Comparison of ENCODE assay signal across 1 cellular context in genomic region chr16:67845291-67846062, GRCh38.
TF ChIP-seq lines count a peak whose summit lies in the region.

No MANE protein-coding gene starts in this region.

TF ChIP-seq in liver, 16 proteins besides CTCF, POLR2A, EP300 and RAD21 (continued from another document):
- TF ChIP-seq ZBTB33 (IDR thresholded peaks at IDR 0.05) (no peak), MAX (IDR thresholded peaks at IDR 0.05) (no peak), HNF4A (conservative IDR thresholded peaks at IDR 0.05) (no peak), FOXA1 (IDR thresholded peaks at IDR 0.05) (no peak)
